Comparison of ENCODE assay signal across 8 cellular contexts in genomic region chr1:11262171-11263049, GRCh38. TPM values are rescaled to one million over a fixed set of nuclear protein-coding genes. Genes with fewer than 3 reads are reported as not detected.
DNase-seq lines count a peak whose midpoint lies in the region; ATAC-seq and TF ChIP-seq lines count a peak whose summit lies in the region.

MTOR (minus strand) TSS chr1:11262551; CDS start chr1:11259409, 3,142 bp downstream.

- peaks cover 25% of the 10 kb centered on the region for H3K36me3 Mint-ChIP-seq in Caco-2 (ENCODE audit: insufficient read depth, unreplicated experiment)
- peaks cover 30% of the 10 kb centered on the region for H3K36me3 Mint-ChIP-seq in effector memory CD8-positive, alpha-beta T cell (ENCODE audit: insufficient read depth)

- peak; percentile 98 to 99 for DNase-seq in Caco-2
- peak; percentile 100 for DNase-seq in HT1080 (ENCODE audit: low read depth)
- peak; percentile 99 for DNase-seq in NOMO-1 treated with DMSO at 0.1 percent for 48 hours (lab: John Stamatoyannopoulos, UW; ENCODE audit: unreplicated experiment)
- DNase-seq in activated CD8-positive, alpha-beta memory T cell treated with anti-CD3 and anti-CD28 coated beads for 4 hours (ENCODE audit: low read depth in 2 of 2) = peak; percentile 91 to 95
- peak; percentile 94 to 96 (median 95) for DNase-seq in effector memory CD8-positive, alpha-beta T cell
- peak; percentile 100 for DNase-seq in medulla oblongata (ENCODE audit: extremely low spot score)
- DNase-seq in stimulated activated CD8-positive, alpha-beta memory T cell treated with anti-CD3 and anti-CD28 coated beads, Interleukin-12 subunit alpha, Interleukin-12 subunit beta, amount 100 ng/mL, for 1 hour (ENCODE audit: low read depth) = peak; percentile 94

- TF ChIP-seq CTCF in Caco-2 (IDR thresholded peaks at IDR 0.05; ENCODE audit: insufficient read depth in 1 of 2, low read depth in 1 of 2, low read length in 1 of 2, severe bottlenecking in 1 of 2, unreplicated experiment in 1 of 2) = no peak

- H3K4me3 Mint-ChIP-seq in Caco-2 (ENCODE audit: unreplicated experiment) = peak within 1 kb of the TSS; percentile 89
- H3K4me3 Mint-ChIP-seq in effector memory CD8-positive, alpha-beta T cell = peak within 1 kb of the TSS; percentile 91 to 96

- peak; percentile 94 for ATAC-seq in GM21360 (IDR thresholded peaks at IDR 0.05; ENCODE audit: unreplicated experiment)
- peak; percentile 96 for ATAC-seq in effector memory CD8-positive, alpha-beta T cell (replicated peaks)

- no peaks in the 10 kb centered on the region; the same call in 1 of the 2 replicates for H3K9me3 ChIP-seq in Caco-2

- H3K4me3 ChIP-seq in Caco-2 (ENCODE audit: low read depth, low read length) = peak within 1 kb of the TSS; percentile 100

- peak within 1 kb of the TSS; percentile 74 for H3K27ac Mint-ChIP-seq in Caco-2 (ENCODE audit: unreplicated experiment)
- H3K27ac Mint-ChIP-seq in effector memory CD8-positive, alpha-beta T cell = peak within 1 kb of the TSS; percentile 95 to 97

- CTCF ChIA-PET in Caco-2 (lab: Charles Lee) = interaction anchor here (0.6 to 1.5 kb wide), 7 partner anchors 11 to 395 kb away, joined by 3 to 6 read pairs (median 3); partner anchors contain the start of gene UBIAD1

- no peaks in the 10 kb centered on the region for H3K36me3 ChIP-seq in Caco-2 (ENCODE audit: control insufficient read depth, insufficient read depth, low read length)

- H3K9me3 Mint-ChIP-seq in Caco-2 (ENCODE audit: unreplicated experiment) = peaks cover 11% of the 10 kb centered on the region
- H3K9me3 Mint-ChIP-seq in effector memory CD8-positive, alpha-beta T cell = no peaks in the 10 kb centered on the region

- H3K4me1 ChIP-seq in Caco-2 = no peaks in the 10 kb centered on the region

- H3K27me3 ChIP-seq in Caco-2 (replicated peaks; ENCODE audit: control insufficient read depth, insufficient read depth, low read length) = no peaks in the 10 kb centered on the region

- intact Hi-C loops in Caco-2 (cut with micrococcal nuclease; ENCODE audit: unreplicated experiment) = no loop called here

- POLR2A ChIA-PET in Caco-2 (lab: Charles Lee) = interaction anchor here (0.6 to 1.2 kb wide), 7 partner anchors 10 to 646 kb away, joined by 3 to 10 read pairs (median 8); partner anchors contain the start of genes EXOSC10 and UBIAD1

- no peaks in the 10 kb centered on the region for H3K27me3 Mint-ChIP-seq in Caco-2 (ENCODE audit: insufficient read depth, unreplicated experiment)
- no peaks in the 10 kb centered on the region for H3K27me3 Mint-ChIP-seq in effector memory CD8-positive, alpha-beta T cell

- no peaks in the 10 kb centered on the region for H3K4me1 Mint-ChIP-seq in Caco-2 (ENCODE audit: low read depth, unreplicated experiment)
- peaks cover 9 to 12% of the 10 kb centered on the region in 2 donors for H3K4me1 Mint-ChIP-seq in effector memory CD8-positive, alpha-beta T cell (ENCODE audit: low read depth in 2 of 2)

- BruUV-seq in Caco-2 (replicated peaks; lab: Mats Ljungman, UMichigan) = no TSS peak

RNA-seq across cellular contexts. Expression of gene MTOR, which starts in this region (rescaled TPM):
- 41.4 and 45.7 TPM in 2 replicates for total RNA-seq in Caco-2 (2022)
- 33.6 and 45.2 TPM in 2 replicates for total RNA-seq in HT1080 (2014; rRNA removed; shearing (Covaris generic))
- 14.7 and 16.8 TPM in 2 replicates for polyA plus RNA-seq in HT1080 (2015; cell fraction: cytosol; rRNA removed)
- polyA plus RNA-seq in HT1080 (2015; cell fraction: nucleus; rRNA removed) = 60.2 and 72.4 TPM in 2 replicates

Comparison
In these comparisons a context has a peak if more than half of its experiments do, and no peak if none do; other contexts are left out.
1. Peak in every context shown above with its lines: DNase-seq, ATAC-seq and H3K4me3 ChIP-seq.